8 cellular contexts compared by ENCODE assay signal in the genomic region with DNA sequence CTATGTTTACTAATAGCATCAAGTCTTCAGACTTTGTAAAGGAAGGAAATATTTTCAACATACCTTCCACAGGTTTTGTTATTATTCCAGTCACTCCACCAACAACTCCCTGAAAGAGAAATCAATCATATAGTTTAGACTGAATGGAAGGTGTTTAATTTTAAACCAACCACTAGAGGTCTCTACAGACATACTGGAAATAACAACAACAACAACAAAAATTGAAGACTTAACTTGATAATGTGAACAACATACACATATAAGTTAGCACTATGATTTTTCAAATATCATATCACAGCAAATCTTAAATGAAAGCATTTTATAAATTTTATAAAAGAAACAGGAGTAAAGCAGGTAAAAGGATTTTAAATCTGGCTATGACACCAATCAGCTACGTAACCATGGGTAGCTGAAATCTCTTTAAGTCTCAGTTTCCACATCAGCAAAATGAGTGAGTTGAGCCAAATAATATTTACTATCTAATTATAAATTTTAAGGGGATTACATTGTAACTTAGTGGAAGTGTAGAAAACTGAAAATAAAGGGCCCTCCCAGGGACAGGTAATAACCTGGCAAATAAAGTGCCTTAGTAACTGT.
DNase-seq lines count a peak whose midpoint lies in the region; ATAC-seq and TF ChIP-seq lines count a peak whose summit lies in the region.

No MANE protein-coding gene starts in this region.

- no peak for TF ChIP-seq POLR2A in GM18505 (IDR thresholded peaks at IDR 0.05; ENCODE audit: borderline replicate concordance, extremely low read depth, insufficient read depth, insufficient read length)

- H3K9me3 ChIP-seq in CD4-positive, CD25-positive, alpha-beta regulatory T cell (ENCODE audit: control insufficient read depth in 2 of 2, low read length in 2 of 2) = no peaks in the 10 kb centered on the region

- no peak overlapping the region for H3K4me3 Mint-ChIP-seq in CD4-positive, CD25-positive, alpha-beta regulatory T cell
- H3K4me3 Mint-ChIP-seq in effector memory CD8-positive, alpha-beta T cell = no peak overlapping the region

- peak in 1 of 2 donors; percentile 45 for ATAC-seq in CD4-positive, CD25-positive, alpha-beta regulatory T cell (ENCODE audit: low read depth in 2 of 2)
- ATAC-seq in GM18861 (IDR thresholded peaks at IDR 0.05; ENCODE audit: unreplicated experiment) (no peak), GM18502 (IDR thresholded peaks at IDR 0.05; ENCODE audit: poor library complexity, unreplicated experiment) (no peak), GM18505 (IDR thresholded peaks at IDR 0.05; ENCODE audit: unreplicated experiment) (no peak)
- ATAC-seq in effector memory CD8-positive, alpha-beta T cell (replicated peaks) = no peak

- H3K9me3 Mint-ChIP-seq in CD4-positive, CD25-positive, alpha-beta regulatory T cell = no peaks in the 10 kb centered on the region
- H3K9me3 Mint-ChIP-seq in effector memory CD8-positive, alpha-beta T cell = no peaks in the 10 kb centered on the region

- no peaks in the 10 kb centered on the region for H3K4me1 ChIP-seq in CD4-positive, CD25-positive, alpha-beta regulatory T cell (ENCODE audit: control insufficient read depth, insufficient read depth, low read length, poor library complexity, severe bottlenecking)

- peak overlapping the region in 1 of 3 donors; percentile 7 for H3K27ac Mint-ChIP-seq in CD4-positive, CD25-positive, alpha-beta regulatory T cell
- peak overlapping the region in 1 of 2 donors; percentile 15 for H3K27ac Mint-ChIP-seq in effector memory CD8-positive, alpha-beta T cell

- no peaks in the 10 kb centered on the region for H3K27me3 Mint-ChIP-seq in CD4-positive, CD25-positive, alpha-beta regulatory T cell
- H3K27me3 Mint-ChIP-seq in effector memory CD8-positive, alpha-beta T cell = no peaks in the 10 kb centered on the region

- no peaks in the 10 kb centered on the region for H3K27me3 ChIP-seq in CD4-positive, CD25-positive, alpha-beta regulatory T cell (ENCODE audit: control insufficient read depth, insufficient read depth, low read length)

- H3K36me3 Mint-ChIP-seq in CD4-positive, CD25-positive, alpha-beta regulatory T cell = peaks cover 47% of the 10 kb centered on the region
- peaks cover 57% of the 10 kb centered on the region for H3K36me3 Mint-ChIP-seq in effector memory CD8-positive, alpha-beta T cell (ENCODE audit: insufficient read depth)

- H3K27ac ChIP-seq in CD4-positive, CD25-positive, alpha-beta regulatory T cell (ENCODE audit: insufficient read depth, low read length, poor library complexity, severe bottlenecking) = no peak overlapping the region

- no peak overlapping the region for H3K4me3 ChIP-seq in CD4-positive, CD25-positive, alpha-beta regulatory T cell (ENCODE audit: low read depth, low read length)

- H3K4me1 Mint-ChIP-seq in CD4-positive, CD25-positive, alpha-beta regulatory T cell = peaks cover 0 to 11% (median 3%) of the 10 kb centered on the region in 4 donors
- H3K4me1 Mint-ChIP-seq in effector memory CD8-positive, alpha-beta T cell (ENCODE audit: low read depth in 2 of 2) = peaks cover 0 to 5% of the 10 kb centered on the region in 2 donors

- H3K36me3 ChIP-seq in CD4-positive, CD25-positive, alpha-beta regulatory T cell (ENCODE audit: control insufficient read depth, insufficient read depth, low read length) = peaks cover 72% of the 10 kb centered on the region

- DNase-seq in CD4-positive, CD25-positive, alpha-beta regulatory T cell = peak in 2 of 3 donors; percentile 33 to 40
- peak; percentile 51 for DNase-seq in HT-29 (ENCODE audit: low spot score)
- DNase-seq in SW480 (ENCODE audit: low spot score) = peak; percentile 43
- DNase-seq in iPS-NIHi7 (ENCODE audit: extremely low spot score) = peak; percentile 14
- no peak for DNase-seq in effector memory CD8-positive, alpha-beta T cell

Comparison
In these comparisons a context has a peak if more than half of its experiments do, and no peak if none do; other contexts are left out.
1. DNase-seq: peak in CD4-positive, CD25-positive, alpha-beta regulatory T cell (2 of 3), HT-29 (single experiment), SW480 (single experiment) and iPS-NIHi7 (single experiment); none in effector memory CD8-positive, alpha-beta T cell (0 of 3).